In genomic region chr19:39540333-39540673, GRCh38 we compare ENCODE assay signal across 8 cellular contexts.
DNase-seq lines count a peak whose midpoint lies in the region; ATAC-seq and TF ChIP-seq lines count a peak whose summit lies in the region.

No MANE protein-coding gene starts in this region.

- TF ChIP-seq CTCF in GM12865 (IDR thresholded peaks at IDR 0.05; ENCODE audit: insufficient read depth, low read depth, low read length, missing control alignments) (no peak), RWPE2 (IDR thresholded peaks at IDR 0.05; ENCODE audit: poor library complexity, severe bottlenecking) (peak; percentile 71)

- DNase-seq in GM12865 (ENCODE audit: low read depth) (no peak), RWPE2 (ENCODE audit: low spot score) (no peak), epithelial cell of prostate (ENCODE audit: low read depth, low spot score) (no peak), AG08395 (ENCODE audit: low spot score) (no peak), MV-4-11 (lab: John Stamatoyannopoulos, UW) (no peak)

- H3K4me3 ChIP-seq in GM12865 (ENCODE audit: low read depth, low read length): peak overlapping the region; percentile 26
- H3K4me3 ChIP-seq in RWPE2 (ENCODE audit: severe bottlenecking): peak overlapping the region; percentile 96
- H3K4me3 ChIP-seq in rectal smooth muscle tissue (ENCODE audit: low read length): peak overlapping the region; percentile 60

- H3K27ac ChIP-seq in RWPE2 (ENCODE audit: poor library complexity, severe bottlenecking) (no peak overlapping the region), epithelial cell of prostate (peak overlapping the region; percentile 63), rectal smooth muscle tissue (ENCODE audit: low read depth, low read length) (no peak overlapping the region)

- H3K36me3 ChIP-seq in RWPE2 (ENCODE audit: low read depth): peaks cover 5% of the 10 kb centered on the region; the same call in 1 of the 2 replicates
- H3K36me3 ChIP-seq in rectal smooth muscle tissue (ENCODE audit: control insufficient read depth, insufficient read depth, low read length): no peaks in the 10 kb centered on the region

- ATAC-seq in RWPE2 (ENCODE audit: low read depth): no peak
- ATAC-seq in HG03045 (IDR thresholded peaks at IDR 0.05; ENCODE audit: unreplicated experiment): no peak
- no peak for ATAC-seq in HG02870 (IDR thresholded peaks at IDR 0.05; ENCODE audit: unreplicated experiment)

- peaks cover 27% of the 10 kb centered on the region for H3K4me1 ChIP-seq in RWPE2 (ENCODE audit: insufficient read depth, poor library complexity, severe bottlenecking)
- peaks cover 9% of the 10 kb centered on the region for H3K4me1 ChIP-seq in rectal smooth muscle tissue (ENCODE audit: control insufficient read depth, insufficient read depth, low read length)

- no peaks in the 10 kb centered on the region for H3K9me3 ChIP-seq in RWPE2 (ENCODE audit: severe bottlenecking)

- H3K27me3 ChIP-seq in RWPE2 (ENCODE audit: insufficient read depth, poor library complexity, severe bottlenecking) (no peaks in the 10 kb centered on the region), rectal smooth muscle tissue (ENCODE audit: control insufficient read depth, insufficient read depth, low read length) (no peaks in the 10 kb centered on the region)

- H3K9ac ChIP-seq in rectal smooth muscle tissue (ENCODE audit: low read length): no peak overlapping the region

Comparison
In these comparisons a context has a peak if more than half of its experiments do, and no peak if none do; other contexts are left out.
1. H3K4me3 ChIP-seq: peak in every context shown above with its lines; median percentile 96 in RWPE2; 60 in rectal smooth muscle tissue; 26 in GM12865.